ENCODE assay signal across 17 cellular contexts in the genomic region with DNA sequence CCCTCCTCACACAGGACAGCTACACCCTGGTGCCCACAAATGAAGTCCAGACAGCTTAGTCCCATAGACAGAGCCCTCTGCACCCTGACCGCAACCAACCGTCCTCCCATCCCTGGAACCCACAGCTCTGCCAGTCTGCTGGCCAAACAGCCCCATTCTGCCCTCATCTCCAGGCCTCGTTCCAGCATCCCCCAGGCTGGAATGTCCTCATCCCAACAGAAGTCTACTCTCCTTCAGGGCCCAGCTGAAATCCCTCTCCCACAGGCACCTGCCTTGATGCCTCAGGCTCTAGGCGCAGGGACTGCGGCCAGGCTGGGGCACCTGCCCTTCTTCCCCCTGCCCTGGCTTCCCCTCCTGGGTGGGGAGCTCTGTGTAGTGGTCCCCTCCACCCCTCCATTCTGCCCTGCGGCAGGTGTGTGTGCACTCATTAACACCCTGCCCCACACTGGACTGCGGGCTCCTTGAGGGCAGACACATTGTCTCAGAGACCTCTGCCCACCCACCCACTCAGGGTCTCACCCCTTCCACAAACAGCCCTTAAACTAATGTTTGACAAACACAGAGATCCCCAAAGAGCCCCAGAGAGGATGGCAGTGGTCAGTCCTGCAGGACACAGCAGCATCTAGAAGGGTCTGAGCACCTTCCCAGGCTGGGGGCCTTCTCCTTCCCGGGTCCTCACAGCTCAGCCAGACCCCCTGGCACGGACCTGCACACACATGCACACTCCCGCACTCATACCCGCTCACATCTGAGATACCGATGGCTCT. TPM values are rescaled to one million over a fixed set of nuclear protein-coding genes. Genes with fewer than 3 reads are reported as not detected.
DNase-seq lines count a peak whose midpoint lies in the region; ATAC-seq, FAIRE-seq and TF ChIP-seq lines count a peak whose summit lies in the region.
"Had no signal": no experiment of that assay in that cellular context is flagged by ENCODE, and none has a peak within 500 bp of the region (broad histone marks: within the 10 kb centered on the region; RNA-seq: fewer than 3 reads in every experiment).

No MANE protein-coding gene starts in this region.

- no peak for TF ChIP-seq CTCF in nephron progenitor cell (IDR thresholded peaks at IDR 0.05)

- DNase-seq in activated CD4-positive, alpha-beta T cell treated with anti-CD3 and anti-CD28 coated beads for 36 hours, result no peak
- no peak for DNase-seq in activated CD4-positive, alpha-beta T cell treated with anti-CD3 and anti-CD28 coated beads for 48 hours
- DNase-seq in EH (ENCODE audit: low read depth), result peak; percentile 29
- DNase-seq in nephron progenitor cell, result no peak
- no peak for DNase-seq in urothelium cell line (ENCODE audit: low spot score)
- no peak for DNase-seq in NCI-H446 (lab: John Stamatoyannopoulos, UW)
- DNase-seq: aorta; effector CD8-positive, alpha-beta T cell; IMR-90; NCI-H446 treated with DMSO at 0.1 percent for 48 hours; Peyer's patch had no signal

- ATAC-seq in activated CD4-positive, alpha-beta T cell treated with anti-CD3 and anti-CD28 coated beads for 36 hours, result no peak
- ATAC-seq in HG03095 (IDR thresholded peaks at IDR 0.05; ENCODE audit: unreplicated experiment), result no peak

- no peak overlapping the region for H3K27ac Mint-ChIP-seq in activated CD4-positive, alpha-beta T cell treated with anti-CD3 and anti-CD28 coated beads for 36 hours
- H3K27ac Mint-ChIP-seq in nephron progenitor cell, result no peak overlapping the region

- no peak for FAIRE-seq in urothelium cell line (lab: Jason Lieb, UNC)
- FAIRE-seq: frontal cortex had no signal

- no peaks in the 10 kb centered on the region for H3K9me3 Mint-ChIP-seq in activated CD4-positive, alpha-beta T cell treated with anti-CD3 and anti-CD28 coated beads for 36 hours (ENCODE audit: low read depth)
- H3K9me3 Mint-ChIP-seq in nephron progenitor cell, result peaks cover 6% of the 10 kb centered on the region

- POLR2A ChIA-PET in activated CD4-positive, alpha-beta T cell treated with anti-CD3 and anti-CD28 coated beads for 36 hours (lab: Charles Lee), result no interaction called here

- intact Hi-C loops in activated CD4-positive, alpha-beta T cell treated with anti-CD3 and anti-CD28 coated beads for 36 hours (cut with DNase I, micrococcal nuclease), result no loop called here

- H3K36me3 Mint-ChIP-seq in activated CD4-positive, alpha-beta T cell treated with anti-CD3 and anti-CD28 coated beads for 36 hours (ENCODE audit: low read depth), result no peaks in the 10 kb centered on the region
- no peaks in the 10 kb centered on the region for H3K36me3 Mint-ChIP-seq in nephron progenitor cell (ENCODE audit: low read depth)

- CTCF ChIA-PET in activated CD4-positive, alpha-beta T cell treated with anti-CD3 and anti-CD28 coated beads for 36 hours (lab: Charles Lee), result interaction anchor here (0.8 to 7.3 kb wide), 4 partner anchors 15 to 113 kb away, joined by 4 to 76 read pairs (median 12); a partner anchor contains a TSS

- H3K27me3 Mint-ChIP-seq in activated CD4-positive, alpha-beta T cell treated with anti-CD3 and anti-CD28 coated beads for 36 hours, result peaks cover 41% of the 10 kb centered on the region
- peaks cover 93% of the 10 kb centered on the region for H3K27me3 Mint-ChIP-seq in nephron progenitor cell (ENCODE audit: low read depth, poor library complexity)

- peak overlapping the region; percentile 65 for H3K27ac ChIP-seq in cingulate gyrus (ENCODE audit: low read depth, low read length)
- H3K27ac ChIP-seq: neutrophil, Peyer's patch, thoracic aorta had no signal

- H3K4me1 Mint-ChIP-seq in activated CD4-positive, alpha-beta T cell treated with anti-CD3 and anti-CD28 coated beads for 36 hours, result peaks cover 13% of the 10 kb centered on the region
- H3K4me1 Mint-ChIP-seq in nephron progenitor cell, result no peaks in the 10 kb centered on the region

- peak overlapping the region; percentile 21 for H3K4me3 Mint-ChIP-seq in activated CD4-positive, alpha-beta T cell treated with anti-CD3 and anti-CD28 coated beads for 36 hours
- peak overlapping the region; percentile 54 for H3K4me3 Mint-ChIP-seq in nephron progenitor cell

RNA-seq across cellular contexts. Expression of a gene that starts 0.8 kb away (rescaled TPM):
- not detected for total RNA-seq in activated CD4-positive, alpha-beta T cell treated with anti-CD3 and anti-CD28 coated beads for 36 hours
- total RNA-seq: IMR-90 had no signal

RNA-seq across cellular contexts. Expression of a gene that starts 13.9 kb away (rescaled TPM):
- 10 to 100 TPM; 19.1 to 21.3 TPM for total RNA-seq in activated CD4-positive, alpha-beta T cell treated with anti-CD3 and anti-CD28 coated beads for 36 hours

RNA-seq across cellular contexts. Expression of a gene that starts 34.6 kb away (rescaled TPM):
- total RNA-seq in activated CD4-positive, alpha-beta T cell treated with anti-CD3 and anti-CD28 coated beads for 36 hours, result not detected
- total RNA-seq: A172, aorta, IMR-90, thoracic aorta had no signal
